In the genomic region with DNA sequence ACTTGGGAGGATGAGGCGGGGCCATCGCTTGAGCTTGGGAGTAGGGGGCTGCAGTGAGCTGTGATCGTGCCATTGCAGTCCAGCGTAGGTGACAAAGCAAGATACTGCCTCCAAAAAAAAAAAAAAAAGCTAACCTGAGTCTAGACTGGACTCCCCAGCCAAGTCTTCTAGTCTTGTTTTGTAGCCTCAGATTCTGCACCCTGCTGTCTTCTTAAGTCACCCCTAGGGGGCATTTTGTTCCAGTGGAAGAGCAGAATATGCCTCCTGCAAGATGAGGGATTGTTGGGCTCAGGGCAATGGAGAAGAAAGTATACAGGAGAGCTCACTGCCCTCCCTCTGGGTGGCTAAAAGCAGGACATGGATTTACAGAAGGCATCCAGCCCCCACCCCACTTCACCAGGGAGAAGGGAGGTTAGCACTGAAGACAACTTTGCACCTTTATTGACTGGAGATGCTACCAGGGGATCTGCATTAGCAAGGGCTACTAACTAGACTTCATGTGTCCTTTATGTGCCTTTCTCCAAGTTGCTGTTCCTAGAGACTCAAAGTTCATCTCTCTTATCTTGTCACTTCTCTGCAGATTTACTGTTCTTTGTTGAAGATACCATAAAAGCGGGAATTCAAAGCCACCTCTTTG, we compare ENCODE assay signal across 9 cellular contexts. TPM values are rescaled to one million over a fixed set of nuclear protein-coding genes. Genes with fewer than 3 reads are reported as not detected.
DNase-seq lines count a peak whose midpoint lies in the region; ATAC-seq, FAIRE-seq and TF ChIP-seq lines count a peak whose summit lies in the region.
"Had no signal": no experiment of that assay in that cellular context is flagged by ENCODE, and none has a peak within 500 bp of the region (broad histone marks: within the 10 kb centered on the region; RNA-seq: fewer than 3 reads in every experiment).

No MANE protein-coding gene starts in this region.

- H3K36me3 Mint-ChIP-seq in astrocyte (ENCODE audit: low read depth, unreplicated experiment) = no peaks in the 10 kb centered on the region

- H3K9me3 Mint-ChIP-seq in astrocyte (ENCODE audit: unreplicated experiment) = no peaks in the 10 kb centered on the region

- H3K9me3 ChIP-seq in astrocyte (ENCODE audit: insufficient read depth, low read depth, low read length) (no peaks in the 10 kb centered on the region), liver (ENCODE audit: control insufficient read depth in 4 of 4, low read length in 3 of 4) (no peaks in the 10 kb centered on the region)

- H3K4me3 ChIP-seq in astrocyte (ENCODE audit: insufficient read depth, low read depth, low read length) = no peak overlapping the region
- H3K4me3 ChIP-seq in liver (ENCODE audit: low read depth in 1 of 3, low read length in 3 of 3) = no peak overlapping the region

- intact Hi-C loops in head of caudate nucleus (cut with DNase I) = no loop called here

- H3K36me3 ChIP-seq in astrocyte (ENCODE audit: insufficient read depth, low read length) = no peaks in the 10 kb centered on the region
- no peaks in the 10 kb centered on the region for H3K36me3 ChIP-seq in liver (ENCODE audit: control insufficient read depth in 4 of 4, insufficient read depth in 3 of 4, low read depth in 1 of 4, low read length in 3 of 4)

- no peak overlapping the region for H2AFZ ChIP-seq in astrocyte (ENCODE audit: low read depth, low read length)

- peak; percentile 33 for TF ChIP-seq CTCF in astrocyte (IDR thresholded peaks at IDR 0.05; ENCODE audit: insufficient read depth, low read depth, low read length)
- TF ChIP-seq CTCF in liver (IDR thresholded peaks at IDR 0.05; ENCODE audit: low read depth, low read length, missing input control) = peak; percentile 32

- no peak overlapping the region for H3K9ac ChIP-seq in astrocyte (ENCODE audit: low read length)
- H3K9ac ChIP-seq in liver (ENCODE audit: low read depth in 1 of 2, low read length in 2 of 2) = no peak overlapping the region

- H3K27ac ChIP-seq in astrocyte (ENCODE audit: low read depth, low read length) (no peak overlapping the region), liver (ENCODE audit: low read depth in 1 of 2, low read length in 2 of 2) (no peak overlapping the region)

- H3K27me3 Mint-ChIP-seq in astrocyte (ENCODE audit: low read depth, unreplicated experiment) = peaks cover 54% of the 10 kb centered on the region

- no peak overlapping the region for H3K27ac Mint-ChIP-seq in astrocyte (ENCODE audit: unreplicated experiment)

- no peak for FAIRE-seq in astrocyte (lab: Jason Lieb, UNC)

- H3K4me1 ChIP-seq in astrocyte (ENCODE audit: insufficient read depth, low read length) (peaks cover 3% of the 10 kb centered on the region), liver (ENCODE audit: control insufficient read depth in 4 of 4, insufficient read depth in 4 of 4, low read length in 3 of 4) (no peaks in the 10 kb centered on the region)

- peaks cover 11% of the 10 kb centered on the region for H3K4me1 Mint-ChIP-seq in astrocyte (ENCODE audit: low read depth, unreplicated experiment)

- no peaks in the 10 kb centered on the region for H3K79me2 ChIP-seq in astrocyte (ENCODE audit: insufficient read depth, low read length)

- H3K27me3 ChIP-seq in astrocyte (ENCODE audit: insufficient read depth, low read length) (peaks cover 34% of the 10 kb centered on the region), liver (ENCODE audit: control insufficient read depth in 4 of 4, insufficient read depth in 4 of 4, low read length in 3 of 4) (peaks cover 0 to 12% (median 3%) of the 10 kb centered on the region in 4 donors)

- H3K4me3 Mint-ChIP-seq in astrocyte (ENCODE audit: unreplicated experiment) = no peak overlapping the region

- peak; percentile 67 for ATAC-seq in GM19395 (IDR thresholded peaks at IDR 0.05; ENCODE audit: unreplicated experiment)

- DNase-seq in COLO668 (lab: John Stamatoyannopoulos, UW; ENCODE audit: unreplicated experiment) = peak; percentile 12
- peak; percentile 41 for DNase-seq in NCI-H2196 treated with DMSO at 0.1 percent for 48 hours (lab: John Stamatoyannopoulos, UW; ENCODE audit: unreplicated experiment)
- no peak for DNase-seq in astrocyte (ENCODE audit: low read depth)
- DNase-seq in nucleus accumbens (lab: John Stamatoyannopoulos, UW) = no peak
- DNase-seq in GM19238 (ENCODE audit: insufficient read length, low spot score) = no peak
- no peak for DNase-seq in head of caudate nucleus

- no peaks in the 10 kb centered on the region for H4K20me1 ChIP-seq in astrocyte (ENCODE audit: insufficient read depth, low read length)

- peak; percentile 57 to 74 for TF ChIP-seq RAD21 in liver (IDR thresholded peaks at IDR 0.05)

- WGBS in liver = 63% methylated on average over 5 of the region's 5 CpGs

- no peak overlapping the region for H3K4me2 ChIP-seq in astrocyte (ENCODE audit: low read length)

TF ChIP-seq in liver, 16 proteins besides CTCF, POLR2A, EP300 and RAD21:
- TF ChIP-seq NR2F2 (IDR thresholded peaks at IDR 0.05) (no peak), RXRA (IDR thresholded peaks at IDR 0.05) (no peak), YY1 (IDR thresholded peaks at IDR 0.05) (no peak), TAF1 (conservative IDR thresholded peaks at IDR 0.05) (no peak), SP1 (IDR thresholded peaks at IDR 0.05) (no peak), FOXA2 (IDR thresholded peaks at IDR 0.05) (no peak), GABPA (IDR thresholded peaks at IDR 0.05 in 1 of 2, conservative IDR thresholded peaks at IDR 0.05 in 1 of 2) (no peak), EGR1 (IDR thresholded peaks at IDR 0.05; ENCODE audit: low read depth in 2 of 2) (no peak)
- TF ChIP-seq, protein P1, sequence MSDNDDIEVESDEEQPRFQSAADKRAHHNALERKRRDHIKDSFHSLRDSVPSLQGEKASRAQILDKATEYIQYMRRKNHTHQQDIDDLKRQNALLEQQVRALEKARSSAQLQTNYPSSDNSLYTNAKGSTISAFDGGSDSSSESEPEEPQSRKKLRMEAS (IDR thresholded peaks at IDR 0.05) = no peak
- TF ChIP-seq, protein P2, sequence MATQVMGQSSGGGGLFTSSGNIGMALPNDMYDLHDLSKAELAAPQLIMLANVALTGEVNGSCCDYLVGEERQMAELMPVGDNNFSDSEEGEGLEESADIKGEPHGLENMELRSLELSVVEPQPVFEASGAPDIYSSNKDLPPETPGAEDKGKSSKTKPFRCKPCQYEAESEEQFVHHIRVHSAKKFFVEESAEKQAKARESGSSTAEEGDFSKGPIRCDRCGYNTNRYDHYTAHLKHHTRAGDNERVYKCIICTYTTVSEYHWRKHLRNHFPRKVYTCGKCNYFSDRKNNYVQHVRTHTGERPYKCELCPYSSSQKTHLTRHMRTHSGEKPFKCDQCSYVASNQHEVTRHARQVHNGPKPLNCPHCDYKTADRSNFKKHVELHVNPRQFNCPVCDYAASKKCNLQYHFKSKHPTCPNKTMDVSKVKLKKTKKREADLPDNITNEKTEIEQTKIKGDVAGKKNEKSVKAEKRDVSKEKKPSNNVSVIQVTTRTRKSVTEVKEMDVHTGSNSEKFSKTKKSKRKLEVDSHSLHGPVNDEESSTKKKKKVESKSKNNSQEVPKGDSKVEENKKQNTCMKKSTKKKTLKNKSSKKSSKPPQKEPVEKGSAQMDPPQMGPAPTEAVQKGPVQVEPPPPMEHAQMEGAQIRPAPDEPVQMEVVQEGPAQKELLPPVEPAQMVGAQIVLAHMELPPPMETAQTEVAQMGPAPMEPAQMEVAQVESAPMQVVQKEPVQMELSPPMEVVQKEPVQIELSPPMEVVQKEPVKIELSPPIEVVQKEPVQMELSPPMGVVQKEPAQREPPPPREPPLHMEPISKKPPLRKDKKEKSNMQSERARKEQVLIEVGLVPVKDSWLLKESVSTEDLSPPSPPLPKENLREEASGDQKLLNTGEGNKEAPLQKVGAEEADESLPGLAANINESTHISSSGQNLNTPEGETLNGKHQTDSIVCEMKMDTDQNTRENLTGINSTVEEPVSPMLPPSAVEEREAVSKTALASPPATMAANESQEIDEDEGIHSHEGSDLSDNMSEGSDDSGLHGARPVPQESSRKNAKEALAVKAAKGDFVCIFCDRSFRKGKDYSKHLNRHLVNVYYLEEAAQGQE (IDR thresholded peaks at IDR 0.05) = no peak
- TF ChIP-seq, protein P3, sequence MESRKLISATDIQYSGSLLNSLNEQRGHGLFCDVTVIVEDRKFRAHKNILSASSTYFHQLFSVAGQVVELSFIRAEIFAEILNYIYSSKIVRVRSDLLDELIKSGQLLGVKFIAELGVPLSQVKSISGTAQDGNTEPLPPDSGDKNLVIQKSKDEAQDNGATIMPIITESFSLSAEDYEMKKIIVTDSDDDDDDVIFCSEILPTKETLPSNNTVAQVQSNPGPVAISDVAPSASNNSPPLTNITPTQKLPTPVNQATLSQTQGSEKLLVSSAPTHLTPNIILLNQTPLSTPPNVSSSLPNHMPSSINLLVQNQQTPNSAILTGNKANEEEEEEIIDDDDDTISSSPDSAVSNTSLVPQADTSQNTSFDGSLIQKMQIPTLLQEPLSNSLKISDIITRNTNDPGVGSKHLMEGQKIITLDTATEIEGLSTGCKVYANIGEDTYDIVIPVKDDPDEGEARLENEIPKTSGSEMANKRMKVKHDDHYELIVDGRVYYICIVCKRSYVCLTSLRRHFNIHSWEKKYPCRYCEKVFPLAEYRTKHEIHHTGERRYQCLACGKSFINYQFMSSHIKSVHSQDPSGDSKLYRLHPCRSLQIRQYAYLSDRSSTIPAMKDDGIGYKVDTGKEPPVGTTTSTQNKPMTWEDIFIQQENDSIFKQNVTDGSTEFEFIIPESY (IDR thresholded peaks at IDR 0.05) = no peak
TF ChIP-seq in liver: peak in this region for 0.

RNA-seq across cellular contexts. Expression of a gene that starts 15.3 kb away (rescaled TPM):
- total RNA-seq in astrocyte = 129 and 146 TPM in 2 replicates
- total RNA-seq in liver = 10 to 100 TPM; 18.7 to 20.4 TPM
- polyA plus RNA-seq in liver = 10 to 100 TPM; 26.7 to 32.0 TPM

RNA-seq across cellular contexts. Expression of a gene that starts 55.2 kb away (rescaled TPM):
- total RNA-seq in astrocyte = 0.82 and 1.5 TPM in 2 replicates
- total RNA-seq in liver = under 1 TPM in 1 of 2 donors, not detected in 1; 0.08 TPM
- polyA plus RNA-seq in liver = under 1 TPM in 1 of 2 donors, not detected in 1; 0.49 TPM
- total RNA-seq: NCI-H460 had no signal

Comparison
In these comparisons a context has a peak if more than half of its experiments do, and no peak if none do; other contexts are left out.
1. DNase-seq: peak in COLO668 (single experiment) and NCI-H2196 treated with DMSO at 0.1 percent for 48 hours (single experiment); none in astrocyte (single experiment), nucleus accumbens (0 of 56), GM19238 (single experiment) and head of caudate nucleus (0 of 42).